ENCODE assay signal across 24 cellular contexts in genomic region chr6:147547369-147547902, GRCh38. TPM values are rescaled to one million over a fixed set of nuclear protein-coding genes. Genes with fewer than 3 reads are reported as not detected.
"Had no signal": no experiment of that assay in that cellular context is flagged by ENCODE, and none has a peak within 500 bp of the region (broad histone marks: within the 10 kb centered on the region; RNA-seq: fewer than 3 reads in every experiment).

No MANE protein-coding gene starts in this region.

- H3K4me3 ChIP-seq: breast epithelium, mucosa of descending colon, neural progenitor cell, psoas muscle, sigmoid colon, spleen, thyroid gland had no signal

- FAIRE-seq: astrocyte, endometrium, frontal cortex had no signal

- H3K36me3 ChIP-seq: breast epithelium, neural progenitor cell, sigmoid colon, spleen, thyroid gland had no signal

- ATAC-seq: activated CD4-positive, CD25-positive, alpha-beta regulatory T cell treated with anti-CD3 and anti-CD28 coated beads, Interleukin-2, amount 50 U/mL, for 24 hours; activated T-cell treated with anti-CD3 and anti-CD28 coated beads, Interleukin-2, amount 50 U/mL, for 72 hours; mucosa of descending colon; naive thymus-derived CD4-positive, alpha-beta T cell; psoas muscle; stimulated activated naive B cell treated with anti-CD40 and anti-IgM and Interleukin-4, amounts not matched to agents 10 μg/mL and 1 μg/mL and 100 μg/mL, for 72 hours had no signal

- H3K4me1 ChIP-seq: breast epithelium, psoas muscle, spleen, thyroid gland had no signal

- DNase-seq: activated CD4-positive, alpha-beta T cell treated with anti-CD3 and anti-CD28 coated beads, Interleukin-2, amount 10 ng/mL, durations not matched to agents 7 days and 5 days; activated CD8-positive, alpha-beta memory T cell treated with anti-CD3 and anti-CD28 coated beads, Interleukin-2, amount 50 U/mL, for 48 hours; activated effector memory CD4-positive, alpha-beta T cell treated with anti-CD3 and anti-CD28 coated beads, Interleukin-2, amount 50 U/mL, for 16 hours; activated naive CD4-positive, alpha-beta T cell treated with anti-CD3 and anti-CD28 coated beads, Interleukin-2, amount 50 U/mL, for 16 hours; activated T-cell treated with anti-CD3 and anti-CD28 coated beads, Interleukin-2, amount 50 U/mL, for 72 hours; cerebellar nuclear complex; cortex of kidney; erythroblast; mesenchymal stem cell; mucosa of descending colon; naive thymus-derived CD4-positive, alpha-beta T cell; psoas muscle; sigmoid colon; spleen; stimulated activated naive B cell treated with anti-CD40 and anti-IgM and Interleukin-4, amounts not matched to agents 10 μg/mL and 1 μg/mL and 100 μg/mL, for 72 hours; T1000 had no signal

- H3K9me3 ChIP-seq: mucosa of descending colon, psoas muscle, sigmoid colon, thyroid gland had no signal

- H3K9ac ChIP-seq: neural progenitor cell had no signal

- H2AFZ ChIP-seq: neural progenitor cell had no signal

- H3K27ac ChIP-seq: breast epithelium, neural progenitor cell, psoas muscle, sigmoid colon, spleen, thyroid gland had no signal

- H3K27me3 ChIP-seq: breast epithelium, neural progenitor cell, sigmoid colon, spleen, thyroid gland had no signal

- H3K4me2 ChIP-seq: neural progenitor cell had no signal

RNA-seq across cellular contexts. Expression of gene SAMD5, which starts 38.9 kb away (rescaled TPM):
- total RNA-seq: activated CD4-positive, alpha-beta T cell treated with anti-CD3 and anti-CD28 coated beads, Interleukin-2, amount 10 ng/mL, durations not matched to agents 7 days and 5 days; naive thymus-derived CD4-positive, alpha-beta T cell; T-helper 1 cell treated with Interleukin-12 subunit alpha and Interleukin-12 subunit beta and Interleukin-4 antibody, amounts not matched to agents 30 ng/mL and 1 ng/mL, for 36 hours had no signal
- polyA plus RNA-seq: naive thymus-derived CD4-positive, alpha-beta T cell had no signal
